Comparison of ENCODE assay signal across 1 cellular context in genomic region chr16:86555763-86556130, GRCh38.
TF ChIP-seq lines count a peak whose summit lies in the region.

No MANE protein-coding gene starts in this region.

TF ChIP-seq in HepG2, 621 proteins besides CTCF, POLR2A, EP300 and RAD21:
- 0 out of 2 replicates have a peak, but pooled peaks have one; percentile 5 for TF ChIP-seq TRAFD1 (CRISPR knock-in tag; IDR thresholded peaks at IDR 0.05; ENCODE audit: borderline replicate concordance)
- no peak for TF ChIP-seq MXD1 (CRISPR knock-in tag; IDR thresholded peaks at IDR 0.05)
- 0 out of 2 replicates have a peak, but pooled peaks have one; percentile 0 for TF ChIP-seq ZFP36L1 (CRISPR knock-in tag; IDR thresholded peaks at IDR 0.05)
- TF ChIP-seq ZNF850 (CRISPR knock-in tag; conservative IDR thresholded peaks at IDR 0.05) = 0 out of 2 replicates have a peak, but pooled peaks have one; percentile 17
- TF ChIP-seq HOXA7 (CRISPR knock-in tag; IDR thresholded peaks at IDR 0.05) = no peak
- TF ChIP-seq EED (CRISPR knock-in tag; IDR thresholded peaks at IDR 0.05) = 0 out of 2 replicates have a peak, but pooled peaks have one; percentile 6
- 0 out of 2 replicates have a peak, but pooled peaks have one; percentile 18 for TF ChIP-seq ZNF674 (CRISPR knock-in tag; IDR thresholded peaks at IDR 0.05; ENCODE audit: low read depth)
